22 cellular contexts compared by ENCODE assay signal in the genomic region with DNA sequence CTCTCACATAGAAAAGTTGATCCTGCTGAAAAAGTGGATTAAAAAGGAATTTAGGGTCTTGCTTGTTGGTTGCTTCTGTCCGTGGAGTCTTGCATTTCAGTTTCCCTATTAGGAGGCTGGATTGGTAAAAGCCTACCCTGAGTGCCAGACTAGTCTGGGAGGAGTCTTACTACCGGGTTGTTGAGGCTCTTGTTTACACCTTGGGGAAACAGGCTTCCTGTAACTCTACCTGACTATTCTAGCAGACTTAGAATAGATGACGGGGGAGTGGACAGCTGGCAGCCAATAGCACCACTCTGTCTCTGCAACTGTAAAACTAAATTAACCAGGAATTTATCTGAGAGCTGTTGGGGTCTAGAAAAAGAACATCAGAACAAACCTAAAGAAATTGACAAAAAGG. TPM values are rescaled to one million over a fixed set of nuclear protein-coding genes. Genes with fewer than 3 reads are reported as not detected.
DNase-seq lines count a peak whose midpoint lies in the region; ATAC-seq and TF ChIP-seq lines count a peak whose summit lies in the region.
"Had no signal": no experiment of that assay in that cellular context is flagged by ENCODE, and none has a peak within 500 bp of the region (broad histone marks: within the 10 kb centered on the region; RNA-seq: fewer than 3 reads in every experiment).

No MANE protein-coding gene starts in this region.

- H3K36me3 ChIP-seq in breast epithelium = no peaks in the 10 kb centered on the region

- intact Hi-C loops in MCF 10A (cut with micrococcal nuclease) = no loop called here
- intact Hi-C loops in breast epithelium (cut with DNase I; ENCODE audit: low total_unique reads) = no loop called here
- intact Hi-C loops in left colon (cut with DNase I, micrococcal nuclease) = no loop called here

- H3K36me3 Mint-ChIP-seq in MCF 10A (ENCODE audit: insufficient read depth, unreplicated experiment) = peaks cover 9% of the 10 kb centered on the region

- no peak overlapping the region for H3K4me3 Mint-ChIP-seq in MCF 10A (ENCODE audit: unreplicated experiment)
- H3K4me3 Mint-ChIP-seq: CD4-positive, CD25-positive, alpha-beta regulatory T cell had no signal

- H3K9me3 Mint-ChIP-seq in MCF 10A (ENCODE audit: unreplicated experiment) = no peaks in the 10 kb centered on the region

- no TSS peak for BruUV-seq in MCF 10A (replicated peaks; lab: Mats Ljungman, UMichigan)

- H3K27ac ChIP-seq in breast epithelium = no peak overlapping the region
- H3K27ac ChIP-seq: HL-60, RWPE1 had no signal

- ATAC-seq in left colon (peak; percentile 93), GM21360 (IDR thresholded peaks at IDR 0.05; ENCODE audit: unreplicated experiment) (no peak)
- ATAC-seq in activated CD4-positive, CD25-positive, alpha-beta regulatory T cell treated with anti-CD3 and anti-CD28 coated beads, Interleukin-2, amount 50 U/mL, for 24 hours = no peak
- ATAC-seq: HepG2, K562 had no signal

- H3K27ac Mint-ChIP-seq in MCF 10A (ENCODE audit: low read depth, unreplicated experiment) = peak overlapping the region; percentile 65
- H3K27ac Mint-ChIP-seq: CD4-positive, CD25-positive, alpha-beta regulatory T cell had no signal

- H3K27me3 ChIP-seq in breast epithelium = no peaks in the 10 kb centered on the region

- H3K9me3 ChIP-seq in breast epithelium = peaks cover 0 to 5% of the 10 kb centered on the region in 2 donors
- H3K9me3 ChIP-seq: SK-N-SH had no signal

- POLR2A ChIA-PET in MCF 10A (lab: Yijun Ruan, JAX) = interaction anchor here (1.4 kb wide), 1 partner anchor 12 kb away, joined by 3 read pairs; the partner anchor contains the start of gene MPHOSPH8

- H3K27me3 Mint-ChIP-seq in MCF 10A (ENCODE audit: insufficient read depth, unreplicated experiment) = no peaks in the 10 kb centered on the region

- CTCF ChIA-PET in MCF 10A (lab: Yijun Ruan, JAX) = interaction anchor here (0.9 kb wide), 1 partner anchor 34 kb away, joined by 3 read pairs; no protein-coding TSS in a partner anchor

- no peak for DNase-seq in MCF 10A (ENCODE audit: unreplicated experiment)
- DNase-seq in breast epithelium (ENCODE audit: low spot score in 2 of 2) = no peak
- peak; percentile 56 for DNase-seq in NCI-H82 (lab: John Stamatoyannopoulos, UW)
- no peak for DNase-seq in left colon
- DNase-seq in AG08395 (ENCODE audit: low spot score) = no peak
- DNase-seq: CD4-positive, CD25-positive, alpha-beta regulatory T cell; DMS79; GOT3; HCEC 1CT; NCI-H1092 treated with DMSO at 0.1 percent for 48 hours; NCI-H1436 treated with DMSO at 0.1 percent for 48 hours; NCI-H1930; NCI-H446; NK-92 treated with Interleukin-12 subunit alpha and Interleukin-12 subunit beta, amount 100 ng/mL, for 24 hours; SHP77 treated with DMSO at 0.1 percent for 48 hours; SK-N-SH had no signal

- TF ChIP-seq POLR2A in breast epithelium (IDR thresholded peaks at IDR 0.05) = no peak

- no peaks in the 10 kb centered on the region for H3K4me1 ChIP-seq in breast epithelium

- no peak overlapping the region for H3K4me3 ChIP-seq in breast epithelium
- H3K4me3 ChIP-seq: K562 had no signal

- no peaks in the 10 kb centered on the region for H3K4me1 Mint-ChIP-seq in MCF 10A (ENCODE audit: insufficient read depth, unreplicated experiment)

- no peak for TF ChIP-seq CTCF in MCF 10A (IDR thresholded peaks at IDR 0.05; ENCODE audit: unreplicated experiment)
- no peak for TF ChIP-seq CTCF in breast epithelium (IDR thresholded peaks at IDR 0.05)

RNA-seq across cellular contexts. Expression of gene MPHOSPH8, which starts 11.3 kb away (rescaled TPM):
- total RNA-seq in MCF 10A (2022) (31.9 and 32.4 TPM in 2 replicates), breast epithelium (10 to 100 TPM; 39.2 to 53.3 (median 44.9) TPM), left colon (10 to 100 TPM; 25.3 to 27.9 TPM)
